35 cellular contexts compared by ENCODE assay signal in genomic region chr5:56808211-56808610, GRCh38.
"Had no signal": no experiment of that assay in that cellular context is flagged by ENCODE, and none has a peak within 500 bp of the region (broad histone marks: within the 10 kb centered on the region; RNA-seq: fewer than 3 reads in every experiment).

No MANE protein-coding gene starts in this region.

- ATAC-seq: activated T-cell treated with anti-CD3 and anti-CD28 coated beads, Interleukin-2, amount 50 U/mL, for 4 hours; activated T-cell treated with anti-CD3 and anti-CD28 coated beads, Interleukin-2, amount 50 U/mL, for 72 hours; activated T-helper 17 cell treated with anti-CD3 and anti-CD28 coated beads, Interleukin-2, amount 50 U/mL, for 72 hours; body of pancreas had no signal

- H3K9me3 Mint-ChIP-seq: activated B cell treated with CpG ODN at 0.5 μM for 24 hours; activated CD4-positive, alpha-beta memory T cell treated with anti-CD3 and anti-CD28 coated beads for 36 hours; activated CD8-positive, alpha-beta T cell treated with anti-CD3 and anti-CD28 coated beads for 36 hours; activated naive CD4-positive, alpha-beta T cell treated with anti-CD3 and anti-CD28 coated beads for 36 hours; activated naive CD4-positive, alpha-beta T cell treated with anti-CD3 and anti-CD28 coated beads, Interleukin-2, amount 50 U/mL, for 72 hours; activated T-cell treated with anti-CD3 and anti-CD28 coated beads, Interleukin-2, amount 50 U/mL, for 4 hours; activated T-cell treated with anti-CD3 and anti-CD28 coated beads, Interleukin-2, amount 50 U/mL, for 72 hours; activated T-helper 1 cell treated with anti-CD3 and anti-CD28 coated beads, Interleukin-12 subunit alpha, Interleukin-12 subunit beta, Interleukin-2, Interleukin-4 antibody, amounts not matched to agents 30 ng/mL and 10 ng/mL and 1 ng/mL, durations not matched to agents 14 hours and 24 hours and 36 hours; activated T-helper 17 cell treated with anti-CD3 and anti-CD28 coated beads, Interleukin-2, amount 50 U/mL, for 72 hours; T-helper 1 cell treated with Interleukin-12 subunit alpha and Interleukin-12 subunit beta and Interleukin-4 antibody, amounts not matched to agents 30 μg/mL and 1 μg/mL, for 36 hours; T-helper 2 cell treated with Interferon-gamma antibody and Interleukin-4, amounts not matched to agents 5 μg/mL and 100 μg/mL, for 36 hours had no signal

- H3K4me3 Mint-ChIP-seq: activated B cell treated with CpG ODN at 0.5 μM for 24 hours; activated CD4-positive, alpha-beta memory T cell treated with anti-CD3 and anti-CD28 coated beads for 36 hours; activated CD4-positive, alpha-beta T cell treated with anti-CD3 and anti-CD28 coated beads, Interleukin-2, amount 10 ng/mL, durations not matched to agents 24 days and 14 days; activated CD8-positive, alpha-beta T cell treated with anti-CD3 and anti-CD28 coated beads for 36 hours; activated naive CD4-positive, alpha-beta T cell treated with anti-CD3 and anti-CD28 coated beads for 36 hours; activated naive CD8-positive, alpha-beta T cell treated with anti-CD3 and anti-CD28 coated beads for 36 hours; activated T-cell treated with anti-CD3 and anti-CD28 coated beads, Interleukin-2, amount 50 U/mL, for 4 hours; activated T-cell treated with anti-CD3 and anti-CD28 coated beads, Interleukin-2, amount 50 U/mL, for 72 hours; activated T-helper 1 cell treated with anti-CD3 and anti-CD28 coated beads, Interleukin-12 subunit alpha, Interleukin-12 subunit beta, Interleukin-2, Interleukin-4 antibody, amounts not matched to agents 30 ng/mL and 10 ng/mL and 1 ng/mL, durations not matched to agents 14 hours and 24 hours and 36 hours; activated T-helper 17 cell treated with anti-CD3 and anti-CD28 coated beads, Interleukin-2, amount 50 U/mL, for 72 hours; T-helper 1 cell treated with Interleukin-12 subunit alpha and Interleukin-12 subunit beta and Interleukin-4 antibody, amounts not matched to agents 30 μg/mL and 1 μg/mL, for 36 hours; T-helper 2 cell treated with Interferon-gamma antibody and Interleukin-4, amounts not matched to agents 5 μg/mL and 100 μg/mL, for 36 hours had no signal

- H3K36me3 ChIP-seq: adrenal gland, brain microvascular endothelial cell, breast epithelium had no signal

- H3K4me3 ChIP-seq: adrenal gland, body of pancreas, breast epithelium had no signal

- H3K27ac ChIP-seq: adrenal gland, body of pancreas, brain microvascular endothelial cell, breast epithelium, VCaP had no signal

- H3K4me1 ChIP-seq: adrenal gland, body of pancreas, breast epithelium had no signal

- H3K9me3 ChIP-seq: adrenal gland, body of pancreas, breast epithelium had no signal

- H3K27me3 ChIP-seq: adrenal gland, body of pancreas, brain microvascular endothelial cell, breast epithelium had no signal

- DNase-seq: activated B cell treated with CpG ODN at 0.5 μM for 24 hours; activated CD4-positive, alpha-beta memory T cell treated with anti-CD3 and anti-CD28 coated beads for 36 hours; activated CD4-positive, alpha-beta T cell treated with anti-CD3 and anti-CD28 coated beads for 4 hours; activated CD4-positive, alpha-beta T cell treated with anti-CD3 and anti-CD28 coated beads, Interleukin-2, amount 10 ng/mL, durations not matched to agents 24 days and 14 days; activated CD4-positive, alpha-beta T cell treated with anti-CD3 and anti-CD28 coated beads, Interleukin-2, amount 50 U/mL, for 1 hour; activated CD4-positive, alpha-beta T cell treated with anti-CD3 and anti-CD28 coated beads, Interleukin-2, amount 50 U/mL, for 4 hours; activated CD4-positive, CD25-positive, alpha-beta regulatory T cell treated with anti-CD3 and anti-CD28 coated beads, Interleukin-2, amount 50 U/mL, for 72 hours; activated CD8-positive, alpha-beta memory T cell treated with anti-CD3 and anti-CD28 coated beads, Interleukin-2, amount 50 U/mL, for 4 hours; activated CD8-positive, alpha-beta T cell treated with anti-CD3 and anti-CD28 coated beads for 36 hours; activated effector memory CD4-positive, alpha-beta T cell treated with anti-CD3 and anti-CD28 coated beads, Interleukin-2, amount 50 U/mL, for 16 hours; activated gamma-delta T cell treated with Interleukin-2 at 50 U/mL for 16 hours; activated naive CD4-positive, alpha-beta T cell; activated naive CD4-positive, alpha-beta T cell treated with anti-CD3 and anti-CD28 coated beads for 36 hours; activated naive CD4-positive, alpha-beta T cell treated with anti-CD3 and anti-CD28 coated beads, Interleukin-2, amount 50 U/mL, for 16 hours; activated naive CD8-positive, alpha-beta T cell treated with anti-CD3 and anti-CD28 coated beads for 36 hours; activated T-cell treated with anti-CD3 and anti-CD28 coated beads for 4 hours; activated T-cell treated with anti-CD3 and anti-CD28 coated beads, Interleukin-2, amount 50 U/mL, for 1 hour; activated T-cell treated with anti-CD3 and anti-CD28 coated beads, Interleukin-2, amount 50 U/mL, for 4 hours; activated T-cell treated with anti-CD3 and anti-CD28 coated beads, Interleukin-2, amount 50 U/mL, for 72 hours; adrenal gland; amniotic stem cell; aorta; body of pancreas; brain microvascular endothelial cell; central memory CD4-positive, alpha-beta T cell; T-helper 1 cell; T-helper 2 cell; T-helper 9 cell had no signal

- H3K27ac Mint-ChIP-seq: activated B cell treated with CpG ODN at 0.5 μM for 24 hours; activated CD4-positive, alpha-beta memory T cell treated with anti-CD3 and anti-CD28 coated beads for 36 hours; activated CD4-positive, alpha-beta T cell treated with anti-CD3 and anti-CD28 coated beads, Interleukin-2, amount 10 ng/mL, durations not matched to agents 24 days and 14 days; activated CD8-positive, alpha-beta T cell treated with anti-CD3 and anti-CD28 coated beads for 36 hours; activated naive CD4-positive, alpha-beta T cell treated with anti-CD3 and anti-CD28 coated beads for 36 hours; activated naive CD4-positive, alpha-beta T cell treated with anti-CD3 and anti-CD28 coated beads, Interleukin-2, amount 50 U/mL, for 72 hours; activated naive CD8-positive, alpha-beta T cell treated with anti-CD3 and anti-CD28 coated beads for 36 hours; activated T-cell treated with anti-CD3 and anti-CD28 coated beads, Interleukin-2, amount 50 U/mL, for 72 hours; activated T-helper 1 cell treated with anti-CD3 and anti-CD28 coated beads, Interleukin-12 subunit alpha, Interleukin-12 subunit beta, Interleukin-2, Interleukin-4 antibody, amounts not matched to agents 30 ng/mL and 10 ng/mL and 1 ng/mL, durations not matched to agents 14 hours and 24 hours and 36 hours; activated T-helper 17 cell treated with anti-CD3 and anti-CD28 coated beads, Interleukin-2, amount 50 U/mL, for 72 hours; T-helper 1 cell treated with Interleukin-12 subunit alpha and Interleukin-12 subunit beta and Interleukin-4 antibody, amounts not matched to agents 30 μg/mL and 1 μg/mL, for 36 hours; T-helper 2 cell treated with Interferon-gamma antibody and Interleukin-4, amounts not matched to agents 5 μg/mL and 100 μg/mL, for 36 hours had no signal

- H3K36me3 Mint-ChIP-seq: activated CD4-positive, alpha-beta memory T cell treated with anti-CD3 and anti-CD28 coated beads for 36 hours; activated naive CD4-positive, alpha-beta T cell treated with anti-CD3 and anti-CD28 coated beads, Interleukin-2, amount 50 U/mL, for 72 hours; activated naive CD8-positive, alpha-beta T cell treated with anti-CD3 and anti-CD28 coated beads for 36 hours had no signal

- H3K27me3 Mint-ChIP-seq: activated B cell treated with CpG ODN at 0.5 μM for 24 hours; activated CD4-positive, alpha-beta memory T cell treated with anti-CD3 and anti-CD28 coated beads for 36 hours; activated naive CD8-positive, alpha-beta T cell treated with anti-CD3 and anti-CD28 coated beads for 36 hours; activated T-helper 17 cell treated with anti-CD3 and anti-CD28 coated beads, Interleukin-2, amount 50 U/mL, for 72 hours had no signal
